Comparison of ENCODE assay signal across 9 cellular contexts in the genomic region with DNA sequence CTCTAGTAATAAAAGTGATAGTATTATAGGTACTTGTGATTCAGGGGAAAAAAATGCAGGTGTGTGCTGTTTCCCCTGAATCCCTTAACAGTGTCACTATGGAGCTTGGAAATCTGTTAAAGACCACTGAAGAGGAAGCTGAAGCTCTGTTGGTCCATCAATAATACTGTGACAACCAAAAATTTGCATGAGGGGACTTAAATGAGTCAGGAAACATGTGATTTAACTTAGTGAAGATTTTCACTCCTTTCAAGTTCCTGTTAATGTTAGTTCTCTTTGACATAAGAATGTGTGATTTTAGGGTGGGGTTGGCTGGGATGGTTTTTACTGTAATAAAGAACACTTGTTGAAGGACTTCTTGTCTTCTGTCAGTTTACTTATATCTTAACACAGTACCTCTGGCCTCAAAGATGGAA. TPM values are rescaled to one million over a fixed set of nuclear protein-coding genes. Genes with fewer than 3 reads are reported as not detected.
DNase-seq lines count a peak whose midpoint lies in the region; ATAC-seq and TF ChIP-seq lines count a peak whose summit lies in the region.
"Had no signal": no experiment of that assay in that cellular context is flagged by ENCODE, and none has a peak within 500 bp of the region (broad histone marks: within the 10 kb centered on the region; RNA-seq: fewer than 3 reads in every experiment).

No MANE protein-coding gene starts in this region.

- H3K27ac ChIP-seq in SU-DHL-6 (ENCODE audit: low read depth, low read length): peak overlapping the region; percentile 65

- no peaks in the 10 kb centered on the region for H3K27me3 Mint-ChIP-seq in stimulated activated memory B cell treated with anti-CD40 and anti-IgM and Interleukin-4, amounts not matched to agents 10 μg/mL and 1 μg/mL and 100 μg/mL, for 72 hours
- peaks cover 4% of the 10 kb centered on the region for H3K27me3 Mint-ChIP-seq in HFFc6 (ENCODE audit: insufficient read depth)

- H3F3A ChIP-seq in SU-DHL-6 (ENCODE audit: insufficient read depth): peaks cover 9% of the 10 kb centered on the region; the same call in 1 of the 2 replicates

- H3K4me3 ChIP-seq in SU-DHL-6 (ENCODE audit: insufficient read depth, low read length, poor library complexity, severe bottlenecking): no peak overlapping the region

- peak; percentile 58 for ATAC-seq in HG02870 (IDR thresholded peaks at IDR 0.05; ENCODE audit: unreplicated experiment)
- peak; percentile 91 for ATAC-seq in stimulated activated memory B cell treated with anti-CD40 and anti-IgM and Interleukin-4, amounts not matched to agents 10 μg/mL and 1 μg/mL and 100 μg/mL, for 72 hours

- H3K9me2 ChIP-seq in SU-DHL-6 (replicated peaks; ENCODE audit: insufficient read depth, low read length): no peaks in the 10 kb centered on the region

- H3K4me1 Mint-ChIP-seq in stimulated activated memory B cell treated with anti-CD40 and anti-IgM and Interleukin-4, amounts not matched to agents 10 μg/mL and 1 μg/mL and 100 μg/mL, for 72 hours: peaks cover 71% of the 10 kb centered on the region
- H3K4me1 Mint-ChIP-seq in HFFc6 (ENCODE audit: low read depth): no peaks in the 10 kb centered on the region; the same call in none of the 2 replicates

- H3K36me3 ChIP-seq in SU-DHL-6 (ENCODE audit: low read length): no peaks in the 10 kb centered on the region

- peak overlapping the region; percentile 12; the same call in 1 of the 2 replicates for H3K9ac ChIP-seq in SU-DHL-6 (ENCODE audit: low read length)

- H3K4me3 Mint-ChIP-seq in stimulated activated memory B cell treated with anti-CD40 and anti-IgM and Interleukin-4, amounts not matched to agents 10 μg/mL and 1 μg/mL and 100 μg/mL, for 72 hours: peak overlapping the region; percentile 17
- no peak overlapping the region for H3K4me3 Mint-ChIP-seq in HFFc6

- H3K27ac Mint-ChIP-seq in stimulated activated memory B cell treated with anti-CD40 and anti-IgM and Interleukin-4, amounts not matched to agents 10 μg/mL and 1 μg/mL and 100 μg/mL, for 72 hours: peak overlapping the region; percentile 93
- H3K27ac Mint-ChIP-seq in HFFc6: no peak overlapping the region

- H3K4me2 ChIP-seq in SU-DHL-6 (ENCODE audit: low read depth, low read length, poor library complexity, severe bottlenecking): peak overlapping the region; percentile 50

- no peak for TF ChIP-seq CTCF in SU-DHL-6 (IDR thresholded peaks at IDR 0.05; ENCODE audit: insufficient read depth, low read length, poor library complexity, severe bottlenecking)
- TF ChIP-seq CTCF in HFFc6 (IDR thresholded peaks at IDR 0.05): no peak

- peaks cover 12% of the 10 kb centered on the region for H3K36me3 Mint-ChIP-seq in stimulated activated memory B cell treated with anti-CD40 and anti-IgM and Interleukin-4, amounts not matched to agents 10 μg/mL and 1 μg/mL and 100 μg/mL, for 72 hours
- H3K36me3 Mint-ChIP-seq in HFFc6 (ENCODE audit: low read depth): no peaks in the 10 kb centered on the region

- no peaks in the 10 kb centered on the region for H3K9me3 ChIP-seq in SU-DHL-6 (ENCODE audit: insufficient read depth, low read length)

- no peaks in the 10 kb centered on the region for H4K20me1 ChIP-seq in SU-DHL-6 (ENCODE audit: low read depth, low read length)

- peak; percentile 20 for DNase-seq in activated T-cell treated with anti-CD3 and anti-CD28 coated beads for 24 hours (ENCODE audit: low read depth)
- no peak for DNase-seq in activated T-cell treated with anti-CD3 and anti-CD28 coated beads, Interleukin-2, amount 50 U/mL, for 1 hour
- DNase-seq in HFFc6: no peak
- no peak for DNase-seq in HuH-7.5 (ENCODE audit: low spot score)
- no peak for DNase-seq in GM19238 (ENCODE audit: insufficient read length, low spot score)
- DNase-seq: NCI-H748 treated with DMSO at 0.1 percent for 48 hours had no signal

- H3K79me2 ChIP-seq in SU-DHL-6 (ENCODE audit: insufficient read depth, low read length): no peaks in the 10 kb centered on the region

- H3K27me3 ChIP-seq in SU-DHL-6 (ENCODE audit: low read length): no peaks in the 10 kb centered on the region

- peak overlapping the region; percentile 31 for H2AFZ ChIP-seq in SU-DHL-6 (ENCODE audit: low read depth, low read length, severe bottlenecking)

- peaks cover 10% of the 10 kb centered on the region for H3K9me3 Mint-ChIP-seq in stimulated activated memory B cell treated with anti-CD40 and anti-IgM and Interleukin-4, amounts not matched to agents 10 μg/mL and 1 μg/mL and 100 μg/mL, for 72 hours
- H3K9me3 Mint-ChIP-seq in HFFc6: no peaks in the 10 kb centered on the region

RNA-seq across cellular contexts. Expression of gene VANGL2, which starts 32.0 kb away (rescaled TPM):
- not detected for total RNA-seq in HFFc6 (2021; fragmentation: NEBNext Ultra II Directional; extraction: Animal tissue kit (Norgen Biotek cat#: 25700))
